Comparison of ENCODE assay signal across 22 cellular contexts in genomic region chr12:93759512-93760081, GRCh38.
A peak's percentile ranks its signal among the peaks of the same experiment; 100 is the strongest.
DNase-seq lines count a peak whose midpoint lies in the region; ATAC-seq and TF ChIP-seq lines count a peak whose summit lies in the region.
"Had no signal": no experiment of that assay in that cellular context is flagged by ENCODE, and none has a peak within 500 bp of the region (broad histone marks: within the 10 kb centered on the region; RNA-seq: fewer than 3 reads in every experiment).

No MANE protein-coding gene starts in this region.

- H3K27me3 Mint-ChIP-seq in Caco-2 (ENCODE audit: insufficient read depth, unreplicated experiment), result no peaks in the 10 kb centered on the region
- H3K27me3 Mint-ChIP-seq in activated T-helper 17 cell treated with anti-CD3 and anti-CD28 coated beads, Interleukin-2, amount 50 U/mL, for 72 hours, result no peaks in the 10 kb centered on the region
- H3K27me3 Mint-ChIP-seq: activated CD4-positive, alpha-beta T cell treated with anti-CD3 and anti-CD28 coated beads, Interleukin-2, amount 10 ng/mL, durations not matched to agents 7 days and 5 days; stimulated activated naive CD8-positive, alpha-beta T cell treated with anti-CD3 and anti-CD28 coated beads, Interleukin-15, Interleukin-2, amounts not matched to agents 100 ng/mL and 50 ng/mL, for 24 hours had no signal

- peak overlapping the region; percentile 32 for H3K4me3 Mint-ChIP-seq in Caco-2 (ENCODE audit: unreplicated experiment)
- H3K4me3 Mint-ChIP-seq in activated T-helper 17 cell treated with anti-CD3 and anti-CD28 coated beads, Interleukin-2, amount 50 U/mL, for 72 hours, result peak overlapping the region; percentile 45
- H3K4me3 Mint-ChIP-seq: activated CD4-positive, alpha-beta T cell treated with anti-CD3 and anti-CD28 coated beads, Interleukin-2, amount 10 ng/mL, durations not matched to agents 7 days and 5 days; stimulated activated naive CD8-positive, alpha-beta T cell treated with anti-CD3 and anti-CD28 coated beads, Interleukin-15, Interleukin-2, amounts not matched to agents 100 ng/mL and 50 ng/mL, for 24 hours had no signal

- no peak for DNase-seq in Caco-2
- no peak for DNase-seq in lower lobe of right lung
- DNase-seq in NCI-H2029 treated with DMSO at 0.1 percent for 48 hours (lab: John Stamatoyannopoulos, UW), result no peak
- DNase-seq in NCI-H774 (lab: John Stamatoyannopoulos, UW), result no peak
- DNase-seq in NOMO-1 treated with DMSO at 0.1 percent for 48 hours (lab: John Stamatoyannopoulos, UW; ENCODE audit: unreplicated experiment), result no peak
- no peak for DNase-seq in HT-29 (ENCODE audit: low spot score)
- DNase-seq: activated CD4-positive, alpha-beta T cell treated with anti-CD3 and anti-CD28 coated beads, Interleukin-2, amount 10 ng/mL, durations not matched to agents 7 days and 5 days; activated naive CD4-positive, alpha-beta T cell treated with anti-CD3 and anti-CD28 coated beads, Interleukin-2, amount 50 U/mL, for 16 hours; activated T-cell treated with anti-CD3 and anti-CD28 coated beads for 4 hours; Calu3; effector CD8-positive, alpha-beta T cell; GDM1; glutamatergic neuron; GM23248; NCI-H1694 treated with DMSO at 0.1 percent for 48 hours; NK-92 treated with Interleukin-12 subunit alpha and Interleukin-12 subunit beta, amount 100 ng/mL, for 24 hours; stimulated activated CD4-positive, alpha-beta T cell treated with anti-CD3 and anti-CD28 coated beads, Interleukin-2, amount 100 ng/mL, for 24 hours; transverse colon had no signal

- CTCF ChIA-PET in Caco-2 (lab: Charles Lee), result interaction anchor here (0.6 to 1.2 kb wide), 3 partner anchors 81 to 190 kb away, joined by 3 to 5 read pairs (median 4); no protein-coding TSS in a partner anchor

- H3K9ac ChIP-seq in BLaER1, result no peak overlapping the region
- H3K9ac ChIP-seq: GM23248 had no signal

- H3K4me1 ChIP-seq in BLaER1 (peaks cover 16% of the 10 kb centered on the region), Caco-2 (peaks cover 41% of the 10 kb centered on the region), lower lobe of right lung (peaks cover 30% of the 10 kb centered on the region)

- intact Hi-C loops in Caco-2 (cut with micrococcal nuclease; ENCODE audit: unreplicated experiment) (loop anchor here (1.0 to 2.0 kb wide), 2 partner anchors 17 to 25 kb away; no protein-coding TSS in a partner anchor), lower lobe of right lung (cut with DNase I) (loop anchor here (10.0 kb wide), 1 partner anchor 345 kb away; no protein-coding TSS in a partner anchor)

- ATAC-seq in activated T-helper 17 cell treated with anti-CD3 and anti-CD28 coated beads, Interleukin-2, amount 50 U/mL, for 72 hours (replicated peaks), result no peak
- no peak for ATAC-seq in lower lobe of right lung

- H3K36me3 Mint-ChIP-seq in Caco-2 (ENCODE audit: insufficient read depth, unreplicated experiment), result peaks cover 6% of the 10 kb centered on the region
- H3K36me3 Mint-ChIP-seq in activated T-helper 17 cell treated with anti-CD3 and anti-CD28 coated beads, Interleukin-2, amount 50 U/mL, for 72 hours (ENCODE audit: low read depth), result no peaks in the 10 kb centered on the region

- H3K27me3 ChIP-seq in BLaER1 (no peaks in the 10 kb centered on the region), Caco-2 (replicated peaks; ENCODE audit: control insufficient read depth, insufficient read depth, low read length) (no peaks in the 10 kb centered on the region), lower lobe of right lung (ENCODE audit: low read depth) (no peaks in the 10 kb centered on the region)
- H3K27me3 ChIP-seq: transverse colon had no signal

- peaks cover 9% of the 10 kb centered on the region for H3K9me3 ChIP-seq in BLaER1
- H3K9me3 ChIP-seq in Caco-2, result no peaks in the 10 kb centered on the region
- no peaks in the 10 kb centered on the region for H3K9me3 ChIP-seq in lower lobe of right lung
- H3K9me3 ChIP-seq: transverse colon had no signal

- H3K27ac ChIP-seq in BLaER1, result no peak overlapping the region
- peak overlapping the region; percentile 27 for H3K27ac ChIP-seq in lower lobe of right lung
- H3K27ac ChIP-seq: GM23248, RWPE1, transverse colon had no signal

- no TSS peak for BruUV-seq in Caco-2 (replicated peaks; lab: Mats Ljungman, UMichigan)

- TF ChIP-seq CTCF in Caco-2 (IDR thresholded peaks at IDR 0.05; ENCODE audit: insufficient read depth in 1 of 2, low read depth in 1 of 2, low read length in 1 of 2, severe bottlenecking in 1 of 2, unreplicated experiment in 1 of 2) (no peak), lower lobe of right lung (IDR thresholded peaks at IDR 0.05) (no peak)

- no peak overlapping the region for H3K4me3 ChIP-seq in BLaER1
- no peak overlapping the region for H3K4me3 ChIP-seq in Caco-2 (ENCODE audit: low read depth, low read length)
- H3K4me3 ChIP-seq in lower lobe of right lung, result no peak overlapping the region
- H3K4me3 ChIP-seq: GM23248, transverse colon had no signal

- H3K9me3 Mint-ChIP-seq in Caco-2 (ENCODE audit: unreplicated experiment), result no peaks in the 10 kb centered on the region
- peaks cover 4% of the 10 kb centered on the region for H3K9me3 Mint-ChIP-seq in activated T-helper 17 cell treated with anti-CD3 and anti-CD28 coated beads, Interleukin-2, amount 50 U/mL, for 72 hours

- H3K36me3 ChIP-seq in BLaER1 (no peaks in the 10 kb centered on the region), Caco-2 (ENCODE audit: control insufficient read depth, insufficient read depth, low read length) (no peaks in the 10 kb centered on the region; the same call in 1 of the 2 replicates), lower lobe of right lung (no peaks in the 10 kb centered on the region)
- H3K36me3 ChIP-seq: transverse colon had no signal

- peak overlapping the region; percentile 25 for H3K27ac Mint-ChIP-seq in Caco-2 (ENCODE audit: unreplicated experiment)
- peak overlapping the region; percentile 28 for H3K27ac Mint-ChIP-seq in activated T-helper 17 cell treated with anti-CD3 and anti-CD28 coated beads, Interleukin-2, amount 50 U/mL, for 72 hours
- H3K27ac Mint-ChIP-seq: activated CD4-positive, alpha-beta T cell treated with anti-CD3 and anti-CD28 coated beads, Interleukin-2, amount 10 ng/mL, durations not matched to agents 7 days and 5 days; stimulated activated naive CD8-positive, alpha-beta T cell treated with anti-CD3 and anti-CD28 coated beads, Interleukin-15, Interleukin-2, amounts not matched to agents 100 ng/mL and 50 ng/mL, for 24 hours had no signal

- POLR2A ChIA-PET in Caco-2 (lab: Charles Lee), result no interaction called here

- peaks cover 19% of the 10 kb centered on the region for H3K4me1 Mint-ChIP-seq in Caco-2 (ENCODE audit: low read depth, unreplicated experiment)
- peaks cover 38% of the 10 kb centered on the region for H3K4me1 Mint-ChIP-seq in activated T-helper 17 cell treated with anti-CD3 and anti-CD28 coated beads, Interleukin-2, amount 50 U/mL, for 72 hours

- H4K20me1 ChIP-seq in BLaER1, result no peaks in the 10 kb centered on the region

- peak overlapping the region; percentile 41 for H3K4me2 ChIP-seq in BLaER1
